Comparison of ENCODE assay signal across 8 cellular contexts in genomic region chr12:6493580-6494350, GRCh38. TPM values are rescaled to one million over a fixed set of nuclear protein-coding genes. Genes with fewer than 3 reads are reported as not detected.
DNase-seq lines count a peak whose midpoint lies in the region; ATAC-seq and TF ChIP-seq lines count a peak whose summit lies in the region.

Gene NCAPD2, plus strand, starts transcription at chr12:6494102. Its CDS starts 997 bp downstream, at chr12:6495099.

- H3K9me2 ChIP-seq in GM23338 (ENCODE audit: insufficient read depth), result no peaks in the 10 kb centered on the region

- peaks cover 26% of the 10 kb centered on the region for H3K36me3 ChIP-seq in GM23338 (ENCODE audit: insufficient read depth)

- ATAC-seq in GM23338, result peak; percentile 92
- ATAC-seq in activated T-helper 17 cell treated with anti-CD3 and anti-CD28 coated beads, Interleukin-2, amount 50 U/mL, for 72 hours (replicated peaks), result peak; percentile 90
- ATAC-seq in natural killer cell, result peak; percentile 85 to 94 (median 86)

- peaks cover 8% of the 10 kb centered on the region; the same call in 1 of the 2 replicates for H3F3A ChIP-seq in GM23338 (replicated peaks; ENCODE audit: low read depth)

- H3K4me3 ChIP-seq in GM23338 (peak within 1 kb of the TSS; percentile 70), fibroblast of mammary gland (ENCODE audit: control insufficient read depth, low read depth, low read length) (peak within 1 kb of the TSS; percentile 95)

- peaks cover 4% of the 10 kb centered on the region for H3K27me3 Mint-ChIP-seq in GM23338 (ENCODE audit: insufficient read depth, low read depth, poor library complexity)
- no peaks in the 10 kb centered on the region for H3K27me3 Mint-ChIP-seq in activated T-helper 17 cell treated with anti-CD3 and anti-CD28 coated beads, Interleukin-2, amount 50 U/mL, for 72 hours
- no peaks in the 10 kb centered on the region for H3K27me3 Mint-ChIP-seq in natural killer cell (ENCODE audit: low read depth in 2 of 2)

- peaks cover 27% of the 10 kb centered on the region for H3K4me1 ChIP-seq in GM23338 (ENCODE audit: insufficient read depth)

- DNase-seq in EH (ENCODE audit: low read depth), result peak; percentile 97
- DNase-seq in GM23338 (ENCODE audit: low spot score), result peak; percentile 97
- peak; percentile 96 for DNase-seq in LHCN-M2 (ENCODE audit: low read depth)
- peak; percentile 98 for DNase-seq in RPMI8226
- DNase-seq in fibroblast of mammary gland (ENCODE audit: low read depth), result peak; percentile 93
- DNase-seq in natural killer cell, result peak; percentile 90
- DNase-seq in stimulated activated naive CD4-positive, alpha-beta T cell treated with Interleukin-2 at 50 U/mL for 16 hours (lab: John Stamatoyannopoulos, UW), result peak; percentile 94

- H3K79me2 ChIP-seq in GM23338 (replicated peaks; ENCODE audit: insufficient read depth), result peaks cover 57% of the 10 kb centered on the region

- peak within 1 kb of the TSS; percentile 88 for H3K4me2 ChIP-seq in GM23338

- H4K20me1 ChIP-seq in GM23338 (replicated peaks; ENCODE audit: insufficient read depth), result peaks cover 14% of the 10 kb centered on the region

- no peaks in the 10 kb centered on the region for H3K27me3 ChIP-seq in GM23338 (ENCODE audit: insufficient read depth)

- peak in 1 of 2 experiments; percentile 27; a peak in 2 of 4 replicates for TF ChIP-seq CTCF in GM23338 (conservative IDR thresholded peaks at IDR 0.05; ENCODE audit: low read depth in 2 of 2)
- TF ChIP-seq CTCF in fibroblast of mammary gland (conservative IDR thresholded peaks at IDR 0.05; ENCODE audit: control insufficient read depth, insufficient read depth, low read depth, low read length), result no peak
- TF ChIP-seq CTCF in natural killer cell (IDR thresholded peaks at IDR 0.05), result no peak

- H3K4me3 Mint-ChIP-seq in GM23338 (peak within 1 kb of the TSS; percentile 97), natural killer cell (peak within 1 kb of the TSS; percentile 94)
- H3K4me3 Mint-ChIP-seq in activated T-helper 17 cell treated with anti-CD3 and anti-CD28 coated beads, Interleukin-2, amount 50 U/mL, for 72 hours, result peak within 1 kb of the TSS; percentile 83

- H3K4me1 Mint-ChIP-seq in GM23338 (peaks cover 13% of the 10 kb centered on the region; the same call in 2 of the 3 replicates), natural killer cell (peaks cover 38% of the 10 kb centered on the region in 2 donors)
- peaks cover 12% of the 10 kb centered on the region for H3K4me1 Mint-ChIP-seq in activated T-helper 17 cell treated with anti-CD3 and anti-CD28 coated beads, Interleukin-2, amount 50 U/mL, for 72 hours

- H3K9me3 Mint-ChIP-seq in GM23338 (no peaks in the 10 kb centered on the region), natural killer cell (no peaks in the 10 kb centered on the region)
- H3K9me3 Mint-ChIP-seq in activated T-helper 17 cell treated with anti-CD3 and anti-CD28 coated beads, Interleukin-2, amount 50 U/mL, for 72 hours, result no peaks in the 10 kb centered on the region

- H3K27ac Mint-ChIP-seq in GM23338 (peak within 1 kb of the TSS; percentile 98), natural killer cell (peak within 1 kb of the TSS; percentile 97)
- peak within 1 kb of the TSS; percentile 96 for H3K27ac Mint-ChIP-seq in activated T-helper 17 cell treated with anti-CD3 and anti-CD28 coated beads, Interleukin-2, amount 50 U/mL, for 72 hours

- H3K36me3 Mint-ChIP-seq in GM23338 (ENCODE audit: low read depth), result peaks cover 48% of the 10 kb centered on the region
- peaks cover 78% of the 10 kb centered on the region for H3K36me3 Mint-ChIP-seq in activated T-helper 17 cell treated with anti-CD3 and anti-CD28 coated beads, Interleukin-2, amount 50 U/mL, for 72 hours (ENCODE audit: low read depth)
- no peaks in the 10 kb centered on the region for H3K36me3 Mint-ChIP-seq in natural killer cell

- H2AFZ ChIP-seq in GM23338, result peak within 1 kb of the TSS; percentile 39; the same call in 1 of the 2 replicates

- H3K27ac ChIP-seq in GM23338 (ENCODE audit: low read depth), result peak within 1 kb of the TSS; percentile 99

- intact Hi-C loops in natural killer cell (cut with micrococcal nuclease), result loop anchor here (1.0 to 10.0 kb wide), 5 partner anchors 23 to 191 kb away; partner anchors contain the start of genes TAPBPL, VAMP1 and ZNF384

TF ChIP-seq in GM23338, 12 proteins besides CTCF, POLR2A, EP300 and RAD21:
- TF ChIP-seq POLR2AphosphoS5 (IDR thresholded peaks at IDR 0.05; ENCODE audit: low read depth) (peak; percentile 81), ZNF114 (CRISPR knock-in tag; IDR thresholded peaks at IDR 0.05) (no peak), STAT1 (IDR thresholded peaks at IDR 0.05; ENCODE audit: unreplicated experiment) (no peak), EZH2phosphoT487 (IDR thresholded peaks at IDR 0.05; ENCODE audit: unreplicated experiment) (no peak), ZNF462 (CRISPR knock-in tag; IDR thresholded peaks at IDR 0.05) (no peak), JUNB (IDR thresholded peaks at IDR 0.05; ENCODE audit: unreplicated experiment) (no peak)
- TF ChIP-seq, protein P1, sequence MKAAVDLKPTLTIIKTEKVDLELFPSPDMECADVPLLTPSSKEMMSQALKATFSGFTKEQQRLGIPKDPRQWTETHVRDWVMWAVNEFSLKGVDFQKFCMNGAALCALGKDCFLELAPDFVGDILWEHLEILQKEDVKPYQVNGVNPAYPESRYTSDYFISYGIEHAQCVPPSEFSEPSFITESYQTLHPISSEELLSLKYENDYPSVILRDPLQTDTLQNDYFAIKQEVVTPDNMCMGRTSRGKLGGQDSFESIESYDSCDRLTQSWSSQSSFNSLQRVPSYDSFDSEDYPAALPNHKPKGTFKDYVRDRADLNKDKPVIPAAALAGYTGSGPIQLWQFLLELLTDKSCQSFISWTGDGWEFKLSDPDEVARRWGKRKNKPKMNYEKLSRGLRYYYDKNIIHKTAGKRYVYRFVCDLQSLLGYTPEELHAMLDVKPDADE (IDR thresholded peaks at IDR 0.05), result no peak; the same call in 1 of the 2 replicates

RNA-seq across cellular contexts. Expression of gene NCAPD2, which starts in this region (rescaled TPM):
- 217 and 389 TPM in 2 replicates for total RNA-seq in GM23338 (2014; rRNA removed; shearing (Covaris generic))
- 32.7 and 34.2 TPM in 2 replicates for polyA plus RNA-seq in GM23338 (2016; fragmentation: Nextera tagmentation; extraction: Ambion mirVana)
- total RNA-seq in LHCN-M2 (2014; rRNA removed), result 93.5 and 112 TPM in 2 replicates
- polyA plus RNA-seq in LHCN-M2 (2012), result 45.5 TPM
- 100 to 1,000 TPM; 167 to 176 TPM for total RNA-seq in activated T-helper 17 cell treated with anti-CD3 and anti-CD28 coated beads, Interleukin-2, amount 50 U/mL, for 72 hours
- total RNA-seq in natural killer cell, result 10 to 100 TPM; 38.8 to 53.1 (median 44.1) TPM

Comparison
In these comparisons a context has a peak if more than half of its experiments do, and no peak if none do; other contexts are left out.
1. Peak in every context shown above with its lines: DNase-seq, ATAC-seq, H3K4me3 ChIP-seq and H3K27ac ChIP-seq.